In genomic region chr7:159101661-159102091, GRCh38 we compare ENCODE assay signal across 10 cellular contexts. TPM values are rescaled to one million over a fixed set of nuclear protein-coding genes. Genes with fewer than 3 reads are reported as not detected.
DNase-seq lines count a peak whose midpoint lies in the region; ATAC-seq and TF ChIP-seq lines count a peak whose summit lies in the region.
"Not testable (repeated sequence)": the region's sequence is repeated elsewhere in the genome, so short reads cannot be mapped to it uniquely, and the experiment has no call there.
"Had no signal": no experiment of that assay in that cellular context is flagged by ENCODE, and none has a peak within 500 bp of the region (broad histone marks: within the 10 kb centered on the region; RNA-seq: fewer than 3 reads in every experiment).

No MANE protein-coding gene starts in this region.

- H3K27ac ChIP-seq in H9 (ENCODE audit: insufficient read length, low read depth, low read length); endodermal cell (ENCODE audit: low read depth, low read length); transverse colon: not testable (repeated sequence)

- H4K8ac ChIP-seq in H9 (replicated peaks; ENCODE audit: insufficient read length, low read depth, low read length): not testable (repeated sequence)

- not testable (repeated sequence) for H2AK5ac ChIP-seq in H9 (ENCODE audit: insufficient read length, low read length)

- not testable (repeated sequence) for H2BK120ac ChIP-seq in H9 (ENCODE audit: low read depth, low read length, poor library complexity, severe bottlenecking)

- not testable (repeated sequence) for H2BK12ac ChIP-seq in H9 (ENCODE audit: insufficient read length, low read depth, low read length)

- H3K79me1 ChIP-seq in H9 (ENCODE audit: insufficient read depth, low read depth, low read length, poor library complexity, severe bottlenecking): not testable (repeated sequence)

- not testable (repeated sequence) for H3K4me2 ChIP-seq in H9 (ENCODE audit: insufficient read depth, insufficient read length, low read length)

- H2AFZ ChIP-seq in H9 (ENCODE audit: low read length): not testable (repeated sequence)

- H3K18ac ChIP-seq in H9 (ENCODE audit: insufficient read length, low read depth, low read length): not testable (repeated sequence)

- not testable (repeated sequence) for H3K4me3 ChIP-seq in endodermal cell (ENCODE audit: low read length); transverse colon

- H3K9ac ChIP-seq in H9 (ENCODE audit: extremely low read depth, insufficient read length, low read length); endodermal cell (ENCODE audit: extremely low read depth, low read length, poor library complexity, severe bottlenecking): not testable (repeated sequence)

- TF ChIP-seq POLR2A in transverse colon (IDR thresholded peaks at IDR 0.05): not testable (repeated sequence)

- DNase-seq in H9: peak; percentile 4
- DNase-seq in activated effector memory CD4-positive, alpha-beta T cell treated with anti-CD3 and anti-CD28 coated beads, Interleukin-2, amount 50 U/mL, for 16 hours: peak; percentile 52
- peak; percentile 18 for DNase-seq in endodermal cell
- peak; percentile 22 for DNase-seq in islet precursor cell
- DNase-seq in mesenteric fat pad (ENCODE audit: low spot score): peak; percentile 43
- DNase-seq in sciatic nerve (ENCODE audit: low spot score): peak; percentile 35
- peak; percentile 4 for DNase-seq in transverse colon

- H2BK5ac ChIP-seq in H9 (ENCODE audit: insufficient read length, low read length): not testable (repeated sequence)

- not testable (repeated sequence) for H3K27me3 ChIP-seq in H9 (ENCODE audit: insufficient read depth, low read length); endodermal cell (ENCODE audit: control insufficient read depth, insufficient read depth, low read length, poor library complexity, severe bottlenecking); transverse colon

- not testable (repeated sequence) for H3K23ac ChIP-seq in H9 (ENCODE audit: insufficient read length, low read depth, low read length)

- peaks cover 10 to 16% of the 10 kb centered on the region in 2 experiments; a peak in 4 of 5 replicates for H3K9me3 Mint-ChIP-seq in H9
- peaks cover 24% of the 10 kb centered on the region for H3K9me3 Mint-ChIP-seq in endodermal cell

- H4K5ac ChIP-seq in H9 (ENCODE audit: insufficient read length, low read depth, low read length): not testable (repeated sequence)

- H3K36me3 ChIP-seq in endodermal cell (ENCODE audit: control insufficient read depth, insufficient read depth, low read length); transverse colon: not testable (repeated sequence)

- H4K20me1 ChIP-seq in H9 (ENCODE audit: control insufficient read depth, insufficient read depth, insufficient read length): not testable (repeated sequence)

- H3T11ph ChIP-seq in H9 (ENCODE audit: low read length): not testable (repeated sequence)

- not testable (repeated sequence) for TF ChIP-seq EP300 in transverse colon (IDR thresholded peaks at IDR 0.05; ENCODE audit: low read depth)

- H3K79me2 ChIP-seq in H9 (ENCODE audit: insufficient read depth, low read length): not testable (repeated sequence)

- H3K4me1 Mint-ChIP-seq in H9 (peaks cover 7 to 16% of the 10 kb centered on the region in 2 experiments), endodermal cell (peaks cover 11% of the 10 kb centered on the region)

- H3K14ac ChIP-seq in H9 (ENCODE audit: insufficient read depth, low read length): not testable (repeated sequence)

- not testable (repeated sequence) for H4K91ac ChIP-seq in H9 (ENCODE audit: insufficient read length, low read depth, low read length)

- not testable (repeated sequence) for H3K23me2 ChIP-seq in H9 (ENCODE audit: insufficient read length, low read depth, low read length, poor library complexity, severe bottlenecking)

- H3K4me3 Mint-ChIP-seq in H9, endodermal cell: not testable (repeated sequence)

- peaks cover 13 to 21% (median 19%) of the 10 kb centered on the region in 3 experiments for H3K36me3 Mint-ChIP-seq in H9 (ENCODE audit: insufficient read depth in 1 of 3, low read depth in 3 of 3)
- peaks cover 15% of the 10 kb centered on the region for H3K36me3 Mint-ChIP-seq in endodermal cell (ENCODE audit: low read depth)

- not testable (repeated sequence) for H3K56ac ChIP-seq in H9 (ENCODE audit: insufficient read length, low read depth, low read length)

- not testable (repeated sequence) for H3K27me3 Mint-ChIP-seq in H9 (ENCODE audit: low read depth); endodermal cell (ENCODE audit: insufficient read depth)

- not testable (repeated sequence) for H2BK20ac ChIP-seq in H9 (ENCODE audit: low read depth, low read length, poor library complexity, severe bottlenecking)

- not testable (repeated sequence) for H3K9me3 ChIP-seq in H9 (ENCODE audit: control insufficient read depth, low read depth, low read length); endodermal cell (ENCODE audit: control insufficient read depth, low read length); transverse colon

- not testable (repeated sequence) for TF ChIP-seq CTCF in H9 (conservative IDR thresholded peaks at IDR 0.05); endodermal cell (conservative IDR thresholded peaks at IDR 0.05); transverse colon (IDR thresholded peaks at IDR 0.05)

- H3K4me1 ChIP-seq in H9 (ENCODE audit: insufficient read depth, low read length); endodermal cell (ENCODE audit: control insufficient read depth, insufficient read depth, low read length); transverse colon: not testable (repeated sequence)

- in situ Hi-C loops in transverse colon (cut with MboI; ENCODE audit: low pct_ligation_motif_present in 1 of 4, low pct_unique_long_range_greater_than_20kb in 1 of 4, low sequenced_read_pairs in 3 of 4): not testable (repeated sequence)

- not testable (repeated sequence) for H3K27ac Mint-ChIP-seq in H9, endodermal cell

- intact Hi-C loops in sciatic nerve (cut with DNase I); transverse colon (cut with DNase I; ENCODE audit: low total_unique reads): not testable (repeated sequence)

- ATAC-seq in sciatic nerve: not testable (repeated sequence)

- H3K4ac ChIP-seq in H9 (ENCODE audit: low read depth, low read length): not testable (repeated sequence)

- H2BK15ac ChIP-seq in H9 (ENCODE audit: low read depth, low read length): not testable (repeated sequence)

- WGBS in H9 (ENCODE audit: extremely low coverage, insufficient read length, low lambda C conversion rate): no CpG with 5 or more reads among the region's 42 CpGs
- 94 to 95% methylated on average over 38 to 42 of the region's 42 CpGs for WGBS in endodermal cell (ENCODE audit: insufficient coverage in 1 of 2, insufficient read length in 1 of 2), 2 experiments
- WGBS in transverse colon (ENCODE audit: low coverage in 1 of 2), 2 donors: 93 to 96% methylated on average over 23 to 42 of the region's 42 CpGs

RNA-seq across cellular contexts. Expression of gene VIPR2, which starts 43.0 kb away (rescaled TPM):
- total RNA-seq in H9 (2021): 1.5 and 1.6 TPM in 2 replicates
- 1 to 10 TPM in 1 of 2 donors, under 1 TPM in 1; 0.64 to 1.8 TPM for total RNA-seq in endodermal cell
- 0.57 TPM for polyA plus RNA-seq in endodermal cell (2013, experiment 1 of 2)
- 0.41 TPM for polyA plus RNA-seq in endodermal cell (2013, experiment 2 of 2)
- total RNA-seq in mesenteric fat pad: 4.6 TPM
- 2.0 TPM for total RNA-seq in sciatic nerve
- 1 to 10 TPM; 1.8 to 3.7 (median 2.7) TPM for total RNA-seq in transverse colon
- total RNA-seq: HFFc6, HT1080 had no signal
- polyA plus RNA-seq: CD14-positive monocyte had no signal
